In genomic region chr3:123096701-123097100, GRCh38 we compare ENCODE assay signal across 1 cellular context.
TF ChIP-seq lines count a peak whose summit lies in the region.

No MANE protein-coding gene starts in this region.

TF ChIP-seq in GM23338, 12 proteins besides CTCF, POLR2A, EP300 and RAD21 (continued from another document):
- TF ChIP-seq, protein P1, sequence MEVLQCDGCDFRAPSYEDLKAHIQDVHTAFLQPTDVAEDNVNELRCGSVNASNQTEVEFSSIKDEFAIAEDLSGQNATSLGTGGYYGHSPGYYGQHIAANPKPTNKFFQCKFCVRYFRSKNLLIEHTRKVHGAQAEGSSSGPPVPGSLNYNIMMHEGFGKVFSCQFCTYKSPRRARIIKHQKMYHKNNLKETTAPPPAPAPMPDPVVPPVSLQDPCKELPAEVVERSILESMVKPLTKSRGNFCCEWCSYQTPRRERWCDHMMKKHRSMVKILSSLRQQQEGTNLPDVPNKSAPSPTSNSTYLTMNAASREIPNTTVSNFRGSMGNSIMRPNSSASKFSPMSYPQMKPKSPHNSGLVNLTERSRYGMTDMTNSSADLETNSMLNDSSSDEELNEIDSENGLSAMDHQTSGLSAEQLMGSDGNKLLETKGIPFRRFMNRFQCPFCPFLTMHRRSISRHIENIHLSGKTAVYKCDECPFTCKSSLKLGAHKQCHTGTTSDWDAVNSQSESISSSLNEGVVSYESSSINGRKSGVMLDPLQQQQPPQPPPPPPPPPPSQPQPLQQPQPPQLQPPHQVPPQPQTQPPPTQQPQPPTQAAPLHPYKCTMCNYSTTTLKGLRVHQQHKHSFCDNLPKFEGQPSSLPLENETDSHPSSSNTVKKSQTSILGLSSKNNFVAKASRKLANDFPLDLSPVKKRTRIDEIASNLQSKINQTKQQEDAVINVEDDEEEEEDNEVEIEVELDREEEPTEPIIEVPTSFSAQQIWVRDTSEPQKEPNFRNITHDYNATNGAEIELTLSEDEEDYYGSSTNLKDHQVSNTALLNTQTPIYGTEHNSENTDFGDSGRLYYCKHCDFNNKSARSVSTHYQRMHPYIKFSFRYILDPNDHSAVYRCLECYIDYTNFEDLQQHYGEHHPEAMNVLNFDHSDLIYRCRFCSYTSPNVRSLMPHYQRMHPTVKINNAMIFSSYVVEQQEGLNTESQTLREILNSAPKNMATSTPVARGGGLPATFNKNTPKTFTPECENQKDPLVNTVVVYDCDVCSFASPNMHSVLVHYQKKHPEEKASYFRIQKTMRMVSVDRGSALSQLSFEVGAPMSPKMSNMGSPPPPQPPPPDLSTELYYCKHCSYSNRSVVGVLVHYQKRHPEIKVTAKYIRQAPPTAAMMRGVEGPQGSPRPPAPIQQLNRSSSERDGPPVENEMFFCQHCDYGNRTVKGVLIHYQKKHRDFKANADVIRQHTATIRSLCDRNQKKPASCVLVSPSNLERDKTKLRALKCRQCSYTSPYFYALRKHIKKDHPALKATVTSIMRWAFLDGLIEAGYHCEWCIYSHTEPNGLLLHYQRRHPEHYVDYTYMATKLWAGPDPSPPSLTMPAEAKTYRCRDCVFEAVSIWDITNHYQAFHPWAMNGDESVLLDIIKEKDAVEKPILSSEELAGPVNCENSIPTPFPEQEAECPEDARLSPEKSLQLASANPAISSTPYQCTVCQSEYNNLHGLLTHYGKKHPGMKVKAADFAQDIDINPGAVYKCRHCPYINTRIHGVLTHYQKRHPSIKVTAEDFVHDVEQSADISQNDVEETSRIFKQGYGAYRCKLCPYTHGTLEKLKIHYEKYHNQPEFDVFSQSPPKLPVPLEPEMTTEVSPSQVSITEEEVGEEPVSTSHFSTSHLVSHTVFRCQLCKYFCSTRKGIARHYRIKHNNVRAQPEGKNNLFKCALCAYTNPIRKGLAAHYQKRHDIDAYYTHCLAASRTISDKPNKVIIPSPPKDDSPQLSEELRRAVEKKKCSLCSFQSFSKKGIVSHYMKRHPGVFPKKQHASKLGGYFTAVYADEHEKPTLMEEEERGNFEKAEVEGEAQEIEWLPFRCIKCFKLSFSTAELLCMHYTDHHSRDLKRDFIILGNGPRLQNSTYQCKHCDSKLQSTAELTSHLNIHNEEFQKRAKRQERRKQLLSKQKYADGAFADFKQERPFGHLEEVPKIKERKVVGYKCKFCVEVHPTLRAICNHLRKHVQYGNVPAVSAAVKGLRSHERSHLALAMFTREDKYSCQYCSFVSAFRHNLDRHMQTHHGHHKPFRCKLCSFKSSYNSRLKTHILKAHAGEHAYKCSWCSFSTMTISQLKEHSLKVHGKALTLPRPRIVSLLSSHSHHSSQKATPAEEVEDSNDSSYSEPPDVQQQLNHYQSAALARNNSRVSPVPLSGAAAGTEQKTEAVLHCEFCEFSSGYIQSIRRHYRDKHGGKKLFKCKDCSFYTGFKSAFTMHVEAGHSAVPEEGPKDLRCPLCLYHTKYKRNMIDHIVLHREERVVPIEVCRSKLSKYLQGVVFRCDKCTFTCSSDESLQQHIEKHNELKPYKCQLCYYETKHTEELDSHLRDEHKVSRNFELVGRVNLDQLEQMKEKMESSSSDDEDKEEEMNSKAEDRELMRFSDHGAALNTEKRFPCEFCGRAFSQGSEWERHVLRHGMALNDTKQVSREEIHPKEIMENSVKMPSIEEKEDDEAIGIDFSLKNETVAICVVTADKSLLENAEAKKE (CRISPR knock-in tag; IDR thresholded peaks at IDR 0.05): no peak
- TF ChIP-seq NANOG (IDR thresholded peaks at IDR 0.05; ENCODE audit: borderline replicate concordance) (no peak), ZNF331 (CRISPR knock-in tag; IDR thresholded peaks at IDR 0.05; ENCODE audit: low read depth) (no peak), STAT1 (IDR thresholded peaks at IDR 0.05; ENCODE audit: unreplicated experiment) (no peak)
- TF ChIP-seq, protein P2, sequence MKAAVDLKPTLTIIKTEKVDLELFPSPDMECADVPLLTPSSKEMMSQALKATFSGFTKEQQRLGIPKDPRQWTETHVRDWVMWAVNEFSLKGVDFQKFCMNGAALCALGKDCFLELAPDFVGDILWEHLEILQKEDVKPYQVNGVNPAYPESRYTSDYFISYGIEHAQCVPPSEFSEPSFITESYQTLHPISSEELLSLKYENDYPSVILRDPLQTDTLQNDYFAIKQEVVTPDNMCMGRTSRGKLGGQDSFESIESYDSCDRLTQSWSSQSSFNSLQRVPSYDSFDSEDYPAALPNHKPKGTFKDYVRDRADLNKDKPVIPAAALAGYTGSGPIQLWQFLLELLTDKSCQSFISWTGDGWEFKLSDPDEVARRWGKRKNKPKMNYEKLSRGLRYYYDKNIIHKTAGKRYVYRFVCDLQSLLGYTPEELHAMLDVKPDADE (IDR thresholded peaks at IDR 0.05): no peak
